13 cellular contexts compared by ENCODE assay signal in the genomic region with DNA sequence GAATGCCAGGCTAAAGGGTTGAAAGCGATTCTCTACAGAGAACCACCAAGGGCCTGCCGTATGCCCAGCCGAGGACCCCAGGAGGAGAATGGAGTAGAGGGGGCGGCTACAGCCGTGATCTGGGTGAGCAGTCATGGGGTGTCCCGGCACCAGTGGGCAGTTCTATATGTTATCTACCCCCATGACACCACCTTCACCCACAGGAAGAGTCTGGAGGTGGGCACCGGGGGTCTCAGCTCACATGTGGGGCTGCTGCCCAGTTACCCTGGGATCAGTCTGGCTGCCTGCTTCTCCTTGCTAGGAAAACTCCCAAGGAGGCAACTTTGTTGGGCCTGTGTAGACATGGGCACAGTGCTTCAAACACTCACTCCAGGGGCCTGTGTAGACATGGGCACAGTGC.
A peak's percentile ranks its signal among the peaks of the same experiment; 100 is the strongest.
DNase-seq lines count a peak whose midpoint lies in the region; ATAC-seq, FAIRE-seq and TF ChIP-seq lines count a peak whose summit lies in the region.
"Had no signal": no experiment of that assay in that cellular context is flagged by ENCODE, and none has a peak within 500 bp of the region (broad histone marks: within the 10 kb centered on the region; RNA-seq: fewer than 3 reads in every experiment).

No MANE protein-coding gene starts in this region.

- peaks cover 4% of the 10 kb centered on the region for H3K9me3 Mint-ChIP-seq in activated CD4-positive, alpha-beta T cell treated with anti-CD3 and anti-CD28 coated beads, Interleukin-2, amount 10 ng/mL, durations not matched to agents 7 days and 5 days
- H3K9me3 Mint-ChIP-seq in activated CD4-positive, alpha-beta T cell treated with anti-CD3 and anti-CD28 coated beads, Interleukin-2, amount 10 ng/mL, durations not matched to agents 24 days and 14 days: peaks cover 7% of the 10 kb centered on the region
- H3K9me3 Mint-ChIP-seq in activated naive CD8-positive, alpha-beta T cell treated with anti-CD3 and anti-CD28 coated beads for 36 hours: peaks cover 7% of the 10 kb centered on the region

- H3K36me3 Mint-ChIP-seq in activated CD4-positive, alpha-beta T cell treated with anti-CD3 and anti-CD28 coated beads, Interleukin-2, amount 10 ng/mL, durations not matched to agents 7 days and 5 days (ENCODE audit: low read depth): peaks cover 40% of the 10 kb centered on the region
- H3K36me3 Mint-ChIP-seq in activated CD4-positive, alpha-beta T cell treated with anti-CD3 and anti-CD28 coated beads, Interleukin-2, amount 10 ng/mL, durations not matched to agents 24 days and 14 days (ENCODE audit: low read depth): peaks cover 21% of the 10 kb centered on the region
- peaks cover 51% of the 10 kb centered on the region for H3K36me3 Mint-ChIP-seq in activated naive CD8-positive, alpha-beta T cell treated with anti-CD3 and anti-CD28 coated beads for 36 hours

- H3K27me3 ChIP-seq in mucosa of rectum (ENCODE audit: control insufficient read depth in 2 of 2, insufficient read depth in 2 of 2, low read length in 2 of 2) (no peaks in the 10 kb centered on the region), transverse colon (no peaks in the 10 kb centered on the region)

- POLR2A ChIA-PET in activated CD4-positive, alpha-beta T cell treated with anti-CD3 and anti-CD28 coated beads, Interleukin-2, amount 10 ng/mL, durations not matched to agents 7 days and 5 days (lab: Charles Lee): no interaction called here

- ATAC-seq in HG03135 (IDR thresholded peaks at IDR 0.05; ENCODE audit: unreplicated experiment) (no peak), GM21360 (IDR thresholded peaks at IDR 0.05; ENCODE audit: unreplicated experiment) (no peak)

- peak overlapping the region; percentile 98 for H3K27ac Mint-ChIP-seq in activated CD4-positive, alpha-beta T cell treated with anti-CD3 and anti-CD28 coated beads, Interleukin-2, amount 10 ng/mL, durations not matched to agents 7 days and 5 days
- H3K27ac Mint-ChIP-seq in activated CD4-positive, alpha-beta T cell treated with anti-CD3 and anti-CD28 coated beads, Interleukin-2, amount 10 ng/mL, durations not matched to agents 24 days and 14 days: no peak overlapping the region
- peak overlapping the region; percentile 63 for H3K27ac Mint-ChIP-seq in activated naive CD8-positive, alpha-beta T cell treated with anti-CD3 and anti-CD28 coated beads for 36 hours

- peaks cover 9 to 12% of the 10 kb centered on the region in 2 donors for H3K36me3 ChIP-seq in mucosa of rectum (ENCODE audit: control insufficient read depth in 2 of 2, insufficient read depth in 2 of 2, low read length in 2 of 2)
- H3K36me3 ChIP-seq in transverse colon: no peaks in the 10 kb centered on the region

- in situ Hi-C loops in transverse colon (cut with MboI; ENCODE audit: low pct_ligation_motif_present in 1 of 4, low pct_unique_long_range_greater_than_20kb in 1 of 4, low sequenced_read_pairs in 3 of 4): no loop called here

- TF ChIP-seq EP300 in transverse colon (IDR thresholded peaks at IDR 0.05; ENCODE audit: low read depth): no peak

- H3K27me3 Mint-ChIP-seq in activated CD4-positive, alpha-beta T cell treated with anti-CD3 and anti-CD28 coated beads, Interleukin-2, amount 10 ng/mL, durations not matched to agents 7 days and 5 days: no peaks in the 10 kb centered on the region
- no peaks in the 10 kb centered on the region for H3K27me3 Mint-ChIP-seq in activated CD4-positive, alpha-beta T cell treated with anti-CD3 and anti-CD28 coated beads, Interleukin-2, amount 10 ng/mL, durations not matched to agents 24 days and 14 days
- no peaks in the 10 kb centered on the region for H3K27me3 Mint-ChIP-seq in activated naive CD8-positive, alpha-beta T cell treated with anti-CD3 and anti-CD28 coated beads for 36 hours

- H3K4me3 Mint-ChIP-seq in activated CD4-positive, alpha-beta T cell treated with anti-CD3 and anti-CD28 coated beads, Interleukin-2, amount 10 ng/mL, durations not matched to agents 7 days and 5 days: no peak overlapping the region
- H3K4me3 Mint-ChIP-seq in activated CD4-positive, alpha-beta T cell treated with anti-CD3 and anti-CD28 coated beads, Interleukin-2, amount 10 ng/mL, durations not matched to agents 24 days and 14 days: no peak overlapping the region
- no peak overlapping the region for H3K4me3 Mint-ChIP-seq in activated naive CD8-positive, alpha-beta T cell treated with anti-CD3 and anti-CD28 coated beads for 36 hours

- H3K9me3 ChIP-seq in mucosa of rectum (ENCODE audit: control insufficient read depth in 2 of 2, low read length in 2 of 2) (peaks cover 0 to 4% of the 10 kb centered on the region in 2 donors), transverse colon (no peaks in the 10 kb centered on the region)

- H3K4me1 ChIP-seq in mucosa of rectum (ENCODE audit: control insufficient read depth in 2 of 2, insufficient read depth in 2 of 2, low read length in 2 of 2) (peaks cover 8 to 13% of the 10 kb centered on the region in 2 donors), transverse colon (peaks cover 28 to 53% (median 31%) of the 10 kb centered on the region in 4 donors)

- CTCF ChIA-PET in activated CD4-positive, alpha-beta T cell treated with anti-CD3 and anti-CD28 coated beads, Interleukin-2, amount 10 ng/mL, durations not matched to agents 7 days and 5 days (lab: Charles Lee): no interaction called here

- TF ChIP-seq POLR2A in transverse colon (IDR thresholded peaks at IDR 0.05): no peak

- H3K4me1 Mint-ChIP-seq in activated CD4-positive, alpha-beta T cell treated with anti-CD3 and anti-CD28 coated beads, Interleukin-2, amount 10 ng/mL, durations not matched to agents 7 days and 5 days: peaks cover 69% of the 10 kb centered on the region
- H3K4me1 Mint-ChIP-seq in activated CD4-positive, alpha-beta T cell treated with anti-CD3 and anti-CD28 coated beads, Interleukin-2, amount 10 ng/mL, durations not matched to agents 24 days and 14 days: peaks cover 65% of the 10 kb centered on the region
- peaks cover 60% of the 10 kb centered on the region for H3K4me1 Mint-ChIP-seq in activated naive CD8-positive, alpha-beta T cell treated with anti-CD3 and anti-CD28 coated beads for 36 hours

- 93% methylated on average over 7 of the region's 7 CpGs; no CpG with 5 or more reads in 1 of the 2 donors for WGBS in transverse colon (ENCODE audit: low coverage in 1 of 2), 2 donors

- H3K27ac ChIP-seq in mucosa of rectum (ENCODE audit: low read depth in 2 of 2, low read length in 2 of 2): peak overlapping the region; percentile 47 to 83
- H3K27ac ChIP-seq in transverse colon: peak overlapping the region; percentile 83 to 92 (median 88)

- FAIRE-seq in GM19239 (lab: Jason Lieb, UNC): no peak
- FAIRE-seq: A204.1, astrocyte had no signal

- intact Hi-C loops in activated CD4-positive, alpha-beta T cell treated with anti-CD3 and anti-CD28 coated beads, Interleukin-2, amount 10 ng/mL, durations not matched to agents 24 days and 14 days (cut with micrococcal nuclease): no loop called here
- intact Hi-C loops in transverse colon (cut with DNase I; ENCODE audit: low total_unique reads): loop anchor here (10.0 kb wide), 1 partner anchor 134 kb away; a partner anchor contains a TSS

- H3K9ac ChIP-seq in mucosa of rectum (ENCODE audit: low read depth in 1 of 2, low read length in 2 of 2): no peak overlapping the region

- DNase-seq in activated CD4-positive, alpha-beta T cell treated with anti-CD3 and anti-CD28 coated beads, Interleukin-2, amount 10 ng/mL, durations not matched to agents 7 days and 5 days: no peak
- DNase-seq in activated CD4-positive, alpha-beta T cell treated with anti-CD3 and anti-CD28 coated beads, Interleukin-2, amount 10 ng/mL, durations not matched to agents 24 days and 14 days: no peak
- DNase-seq in activated naive CD8-positive, alpha-beta T cell treated with anti-CD3 and anti-CD28 coated beads for 36 hours: no peak
- DNase-seq in transverse colon: no peak
- DNase-seq in GM19239 (ENCODE audit: insufficient read length, low spot score): no peak
- DNase-seq: foreskin melanocyte, NCI-H1694, NCI-H526 had no signal

- TF ChIP-seq CTCF in transverse colon (IDR thresholded peaks at IDR 0.05): no peak

- H3K4me3 ChIP-seq in mucosa of rectum (ENCODE audit: low read length in 2 of 2) (no peak overlapping the region), transverse colon (no peak overlapping the region)
